ENCODE assay signal across 8 cellular contexts in the genomic region with DNA sequence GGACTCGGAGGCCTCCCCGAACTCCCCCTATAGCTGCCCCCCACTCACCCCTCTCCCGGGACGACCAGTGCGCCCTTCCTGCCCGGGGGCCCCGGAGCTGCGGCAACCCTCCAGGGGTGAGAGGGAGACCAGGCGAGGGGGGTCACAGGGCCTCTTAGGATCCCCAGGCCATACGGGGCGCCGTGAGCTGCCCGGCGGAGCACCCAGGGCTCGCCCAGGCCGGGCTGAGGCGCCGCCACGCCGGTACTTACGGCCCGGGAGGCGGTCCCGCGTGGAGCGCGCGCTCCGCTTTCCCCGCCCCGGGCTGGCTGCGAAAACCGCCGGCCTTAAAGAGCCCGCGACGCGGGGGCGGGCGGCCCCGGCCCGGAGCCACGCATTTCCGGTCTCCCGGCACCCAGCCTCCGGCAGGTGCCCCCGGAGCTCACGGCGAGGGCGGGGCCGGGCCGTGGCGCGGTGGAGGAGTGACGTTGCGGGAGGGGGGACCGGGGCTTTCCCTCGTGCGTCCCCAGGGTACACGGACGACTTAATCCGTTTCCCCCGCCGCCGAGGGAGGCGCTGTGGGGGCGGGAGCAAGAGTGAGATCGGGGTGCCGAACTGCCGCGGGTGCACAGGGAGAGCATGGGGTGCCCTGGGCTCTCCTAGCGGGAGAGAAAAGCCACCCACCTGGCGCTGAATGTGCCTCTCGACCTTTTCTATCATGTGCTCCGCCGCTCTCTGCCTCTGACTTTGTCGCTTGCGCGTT. TPM values are rescaled to one million over a fixed set of nuclear protein-coding genes. Genes with fewer than 3 reads are reported as not detected.
A peak's percentile ranks its signal among the peaks of the same experiment; 100 is the strongest.
DNase-seq lines count a peak whose midpoint lies in the region; ATAC-seq and TF ChIP-seq lines count a peak whose summit lies in the region.

A gene (minus strand): TSS at position 381 of the 742 bp plus-strand sequence. CDS start 1,019 bp downstream, outside the sequence.

- peak; percentile 83 for ATAC-seq in activated T-helper 17 cell treated with anti-CD3 and anti-CD28 coated beads, Interleukin-2, amount 50 U/mL, for 72 hours (replicated peaks)
- peak; percentile 91 to 93 for ATAC-seq in natural killer cell treated with Interleukin-12 subunit alpha and Interleukin-12 subunit beta and Interleukin-15 and Interleukin-18, amount 100 ng/mL, for 72 hours

- peak; percentile 69 for DNase-seq in ELF-1 (ENCODE audit: low read depth, low spot score)
- DNase-seq in GOT3 (lab: John Stamatoyannopoulos, UW) = peak; percentile 47
- peak; percentile 83 for DNase-seq in LHCN-M2 (ENCODE audit: low read depth)
- peak; percentile 93 for DNase-seq in RWPE1 (ENCODE audit: low spot score)
- peak; percentile 70 for DNase-seq in fibroblast of peridontal ligament (ENCODE audit: extremely low read depth)
- peak; percentile 96 for DNase-seq in natural killer cell treated with Interleukin-12 subunit alpha and Interleukin-12 subunit beta and Interleukin-15 and Interleukin-18, amount 100 ng/mL, for 72 hours (ENCODE audit: low spot score)

- peak within 1 kb of the TSS; percentile 92 for H3K4me3 Mint-ChIP-seq in activated T-helper 17 cell treated with anti-CD3 and anti-CD28 coated beads, Interleukin-2, amount 50 U/mL, for 72 hours
- peak within 1 kb of the TSS; percentile 94 for H3K4me3 Mint-ChIP-seq in natural killer cell treated with Interleukin-12 subunit alpha and Interleukin-12 subunit beta and Interleukin-15 and Interleukin-18, amount 100 ng/mL, for 72 hours
- H3K4me3 Mint-ChIP-seq in stimulated activated naive CD8-positive, alpha-beta T cell treated with anti-CD3 and anti-CD28 coated beads, Interleukin-15, Interleukin-2, amounts not matched to agents 100 ng/mL and 50 ng/mL, for 24 hours = peak within 1 kb of the TSS; percentile 94

- H3K36me3 Mint-ChIP-seq in activated T-helper 17 cell treated with anti-CD3 and anti-CD28 coated beads, Interleukin-2, amount 50 U/mL, for 72 hours (ENCODE audit: low read depth) = peaks cover 45% of the 10 kb centered on the region
- H3K36me3 Mint-ChIP-seq in natural killer cell treated with Interleukin-12 subunit alpha and Interleukin-12 subunit beta and Interleukin-15 and Interleukin-18, amount 100 ng/mL, for 72 hours = peaks cover 6% of the 10 kb centered on the region
- peaks cover 40% of the 10 kb centered on the region for H3K36me3 Mint-ChIP-seq in stimulated activated naive CD8-positive, alpha-beta T cell treated with anti-CD3 and anti-CD28 coated beads, Interleukin-15, Interleukin-2, amounts not matched to agents 100 ng/mL and 50 ng/mL, for 24 hours (ENCODE audit: low read depth)

- POLR2A ChIA-PET in RWPE1 (lab: Yijun Ruan, JAX; ENCODE audit: low non-redundant PET) = interaction anchor here (0.6 to 2.1 kb wide), 5 partner anchors 59 to 102 kb away, joined by 3 to 12 read pairs (median 6); a partner anchor contains a TSS

- H3K4me1 Mint-ChIP-seq in activated T-helper 17 cell treated with anti-CD3 and anti-CD28 coated beads, Interleukin-2, amount 50 U/mL, for 72 hours = peaks cover 24% of the 10 kb centered on the region
- peaks cover 21 to 24% of the 10 kb centered on the region in 2 donors for H3K4me1 Mint-ChIP-seq in natural killer cell treated with Interleukin-12 subunit alpha and Interleukin-12 subunit beta and Interleukin-15 and Interleukin-18, amount 100 ng/mL, for 72 hours (ENCODE audit: low read depth in 2 of 2)
- H3K4me1 Mint-ChIP-seq in stimulated activated naive CD8-positive, alpha-beta T cell treated with anti-CD3 and anti-CD28 coated beads, Interleukin-15, Interleukin-2, amounts not matched to agents 100 ng/mL and 50 ng/mL, for 24 hours (ENCODE audit: low read depth) = peaks cover 54% of the 10 kb centered on the region

- H3K9me3 Mint-ChIP-seq in activated T-helper 17 cell treated with anti-CD3 and anti-CD28 coated beads, Interleukin-2, amount 50 U/mL, for 72 hours = no peaks in the 10 kb centered on the region
- no peaks in the 10 kb centered on the region for H3K9me3 Mint-ChIP-seq in natural killer cell treated with Interleukin-12 subunit alpha and Interleukin-12 subunit beta and Interleukin-15 and Interleukin-18, amount 100 ng/mL, for 72 hours
- no peaks in the 10 kb centered on the region for H3K9me3 Mint-ChIP-seq in stimulated activated naive CD8-positive, alpha-beta T cell treated with anti-CD3 and anti-CD28 coated beads, Interleukin-15, Interleukin-2, amounts not matched to agents 100 ng/mL and 50 ng/mL, for 24 hours

- CTCF ChIA-PET in RWPE1 (lab: Yijun Ruan, JAX) = interaction anchor here (0.5 to 2.8 kb wide), 14 partner anchors 8 to 925 kb away, joined by 3 to 14 read pairs (median 4); a partner anchor contains a TSS

- TF ChIP-seq CTCF in RWPE1 (conservative IDR thresholded peaks at IDR 0.05; ENCODE audit: low read depth) = peak; percentile 47

- peak within 1 kb of the TSS; percentile 87 for H3K27ac Mint-ChIP-seq in activated T-helper 17 cell treated with anti-CD3 and anti-CD28 coated beads, Interleukin-2, amount 50 U/mL, for 72 hours
- peak within 1 kb of the TSS; percentile 85 to 87 for H3K27ac Mint-ChIP-seq in natural killer cell treated with Interleukin-12 subunit alpha and Interleukin-12 subunit beta and Interleukin-15 and Interleukin-18, amount 100 ng/mL, for 72 hours
- peak within 1 kb of the TSS; percentile 99 for H3K27ac Mint-ChIP-seq in stimulated activated naive CD8-positive, alpha-beta T cell treated with anti-CD3 and anti-CD28 coated beads, Interleukin-15, Interleukin-2, amounts not matched to agents 100 ng/mL and 50 ng/mL, for 24 hours

- H3K27ac ChIP-seq in RWPE1 = peak within 1 kb of the TSS; percentile 96

- no peaks in the 10 kb centered on the region for H3K27me3 Mint-ChIP-seq in activated T-helper 17 cell treated with anti-CD3 and anti-CD28 coated beads, Interleukin-2, amount 50 U/mL, for 72 hours
- H3K27me3 Mint-ChIP-seq in natural killer cell treated with Interleukin-12 subunit alpha and Interleukin-12 subunit beta and Interleukin-15 and Interleukin-18, amount 100 ng/mL, for 72 hours = no peaks in the 10 kb centered on the region
- H3K27me3 Mint-ChIP-seq in stimulated activated naive CD8-positive, alpha-beta T cell treated with anti-CD3 and anti-CD28 coated beads, Interleukin-15, Interleukin-2, amounts not matched to agents 100 ng/mL and 50 ng/mL, for 24 hours = no peaks in the 10 kb centered on the region

RNA-seq across cellular contexts. Expression of the gene that starts here (rescaled TPM):
- total RNA-seq in LHCN-M2 (2014; rRNA removed) = 16.4 and 21.1 TPM in 2 replicates
- 6.1 TPM for polyA plus RNA-seq in LHCN-M2 (2012)
- total RNA-seq in activated T-helper 17 cell treated with anti-CD3 and anti-CD28 coated beads, Interleukin-2, amount 50 U/mL, for 72 hours = 10 to 100 TPM; 10.8 to 20.4 TPM
- 10 to 100 TPM in 1 of 2 donors, 1 to 10 TPM in 1; 9.7 to 23.4 TPM for total RNA-seq in natural killer cell treated with Interleukin-12 subunit alpha and Interleukin-12 subunit beta and Interleukin-15 and Interleukin-18, amount 100 ng/mL, for 72 hours

Comparison
In these comparisons a context has a peak if more than half of its experiments do, and no peak if none do; other contexts are left out.
1. Peak in every context shown above with its lines: DNase-seq, ATAC-seq and H3K27ac ChIP-seq.